ENCODE assay signal across 8 cellular contexts in the genomic region with DNA sequence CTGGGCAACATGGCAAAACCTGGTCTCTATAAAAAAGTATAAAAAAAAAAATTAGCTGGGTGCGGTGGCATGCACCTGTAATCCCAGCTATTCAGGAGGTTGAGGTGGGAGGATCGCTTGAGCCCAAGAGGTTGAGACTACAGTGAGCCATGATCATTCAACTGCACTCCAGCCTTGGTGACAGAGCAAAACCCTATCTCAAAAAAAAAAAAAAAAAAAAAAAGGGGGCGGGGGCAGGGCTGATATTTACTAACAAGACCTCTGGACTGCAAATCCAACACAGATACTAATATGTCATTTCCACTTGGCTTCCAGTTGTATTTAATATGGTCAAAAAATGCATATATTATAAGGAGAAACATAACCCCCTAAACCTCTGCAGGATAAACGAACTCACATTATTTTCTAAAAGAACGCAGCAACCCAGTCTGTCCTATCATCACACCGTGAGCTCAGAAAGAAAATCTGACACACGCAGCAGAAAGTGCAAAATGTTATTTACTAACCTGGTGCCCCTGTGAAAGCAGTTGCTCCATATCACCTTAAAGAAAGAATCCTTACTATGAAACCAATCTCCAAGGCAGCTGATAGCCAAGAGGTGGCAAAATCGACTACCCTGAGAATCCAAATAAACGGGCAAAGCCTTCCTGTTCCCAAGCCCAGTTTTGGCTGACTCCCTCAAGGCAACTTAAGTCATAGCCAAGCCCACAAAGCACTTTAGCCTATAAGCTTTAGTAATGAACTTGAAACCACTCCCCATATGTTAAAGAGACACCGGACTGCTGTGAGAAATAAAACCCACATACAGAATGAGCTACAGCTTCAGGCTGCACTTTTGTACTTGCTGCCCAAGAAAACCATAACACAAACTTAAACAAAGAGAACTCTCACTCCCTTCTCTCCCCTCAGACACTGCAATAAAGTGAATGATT. TPM values are rescaled to one million over a fixed set of nuclear protein-coding genes. Genes with fewer than 3 reads are reported as not detected.
DNase-seq lines count a peak whose midpoint lies in the region; ATAC-seq and TF ChIP-seq lines count a peak whose summit lies in the region.

No MANE protein-coding gene starts in this region.

- H3K4me2 ChIP-seq in SK-N-SH: 0 out of 2 replicates have a peak overlapping the region, but pooled peaks have one; percentile 16

- DNase-seq in GM03348 (ENCODE audit: low spot score): peak; percentile 82
- DNase-seq in HT-29 (ENCODE audit: low spot score): peak; percentile 74
- DNase-seq in SK-N-SH: no peak
- peak; percentile 94 for DNase-seq in fibroblast of villous mesenchyme (ENCODE audit: low read depth)
- DNase-seq in omental fat pad (ENCODE audit: low spot score): no peak
- no peak for DNase-seq in OCI-M2 (lab: John Stamatoyannopoulos, UW; ENCODE audit: unreplicated experiment)

- TF ChIP-seq EP300 in SK-N-SH (IDR thresholded peaks at IDR 0.05; ENCODE audit: borderline replicate concordance in 1 of 2, low read depth in 1 of 2, low read length in 1 of 2): no peak

- no peak overlapping the region for H3K27ac ChIP-seq in SK-N-SH (ENCODE audit: low read depth in 2 of 2, low read length in 1 of 2)

- H4K20me1 ChIP-seq in SK-N-SH (ENCODE audit: insufficient read depth): no peaks in the 10 kb centered on the region

- no peaks in the 10 kb centered on the region for H3K9me3 ChIP-seq in SK-N-SH

- no peaks in the 10 kb centered on the region for H3K9me2 ChIP-seq in SK-N-SH

- 81% methylated on average over 10 of the region's 10 CpGs for WGBS in SK-N-SH (ENCODE audit: low lambda C conversion rate)

- POLR2A ChIA-PET in SK-N-SH (lab: Yijun Ruan, JAX): no interaction called here

- no peaks in the 10 kb centered on the region for H3K79me2 ChIP-seq in SK-N-SH (ENCODE audit: insufficient read depth)

- no peaks in the 10 kb centered on the region for H3K36me3 ChIP-seq in SK-N-SH (replicated peaks in 1 of 2; ENCODE audit: control insufficient read depth in 1 of 2, insufficient read depth in 2 of 2, low read length in 1 of 2)

- no peak for TF ChIP-seq RAD21 in SK-N-SH (IDR thresholded peaks at IDR 0.05; ENCODE audit: low read length)

- ATAC-seq in omental fat pad (ENCODE audit: low FRiP score) (peak; percentile 84), GM19455 (IDR thresholded peaks at IDR 0.05; ENCODE audit: unreplicated experiment) (no peak), HG03571 (IDR thresholded peaks at IDR 0.05; ENCODE audit: unreplicated experiment) (no peak)

- no peak overlapping the region for H3K9ac ChIP-seq in SK-N-SH

- H3K4me3 ChIP-seq in SK-N-SH (ENCODE audit: low read depth in 2 of 2, low read length in 1 of 2): peak overlapping the region in 1 of 2 experiments; percentile 2; a peak in 1 of 4 replicates
- peak overlapping the region; percentile 57 for H3K4me3 ChIP-seq in fibroblast of villous mesenchyme (ENCODE audit: low read depth, low read length)

- H2AFZ ChIP-seq in SK-N-SH (ENCODE audit: low read depth): 0 out of 2 replicates have a peak overlapping the region, but pooled peaks have one; percentile 0

- no peaks in the 10 kb centered on the region for H3K27me3 ChIP-seq in SK-N-SH (ENCODE audit: insufficient read depth)

- H3F3A ChIP-seq in SK-N-SH (replicated peaks; ENCODE audit: insufficient read depth): no peaks in the 10 kb centered on the region

- H3K4me1 ChIP-seq in SK-N-SH (ENCODE audit: control insufficient read depth in 1 of 2, insufficient read depth in 2 of 2, low read depth in 1 of 2, low read length in 1 of 2): peaks cover 0 to 11% of the 10 kb centered on the region in 2 experiments; a peak in 2 of 4 replicates

- TF ChIP-seq CTCF in SK-N-SH (IDR thresholded peaks at IDR 0.05): no peak
- no peak for TF ChIP-seq CTCF in fibroblast of villous mesenchyme (IDR thresholded peaks at IDR 0.05; ENCODE audit: insufficient read depth, low read depth, low read length)
- no peak for TF ChIP-seq CTCF in omental fat pad (IDR thresholded peaks at IDR 0.05)

- CTCF ChIA-PET in SK-N-SH (lab: Yijun Ruan, JAX): interaction anchor here (0.9 to 4.5 kb wide), 22 partner anchors 11 to 895 kb away, joined by 3 to 64 read pairs (median 8); no protein-coding TSS in a partner anchor

TF ChIP-seq in SK-N-SH, 30 proteins besides CTCF, POLR2A, EP300 and RAD21:
- no peak for TF ChIP-seq CHD2 (IDR thresholded peaks at IDR 0.05; ENCODE audit: low read length, partially characterized antibody)
- TF ChIP-seq MEF2A (IDR thresholded peaks at IDR 0.05; ENCODE audit: borderline replicate concordance, low read depth): no peak
- TF ChIP-seq, protein P1, sequence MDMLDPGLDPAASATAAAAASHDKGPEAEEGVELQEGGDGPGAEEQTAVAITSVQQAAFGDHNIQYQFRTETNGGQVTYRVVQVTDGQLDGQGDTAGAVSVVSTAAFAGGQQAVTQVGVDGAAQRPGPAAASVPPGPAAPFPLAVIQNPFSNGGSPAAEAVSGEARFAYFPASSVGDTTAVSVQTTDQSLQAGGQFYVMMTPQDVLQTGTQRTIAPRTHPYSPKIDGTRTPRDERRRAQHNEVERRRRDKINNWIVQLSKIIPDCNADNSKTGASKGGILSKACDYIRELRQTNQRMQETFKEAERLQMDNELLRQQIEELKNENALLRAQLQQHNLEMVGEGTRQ (IDR thresholded peaks at IDR 0.05; ENCODE audit: borderline replicate concordance, low read depth, low read length): no peak
- TF ChIP-seq FOXJ3 (CRISPR knock-in tag; IDR thresholded peaks at IDR 0.05): no peak
- no peak for TF ChIP-seq TAF1 (IDR thresholded peaks at IDR 0.05; ENCODE audit: borderline replicate concordance, low read depth, low read length)
- no peak for TF ChIP-seq SMC3 (IDR thresholded peaks at IDR 0.05; ENCODE audit: low read depth, low read length)
- no peak for TF ChIP-seq FOXM1 (IDR thresholded peaks at IDR 0.05; ENCODE audit: low read depth)
- TF ChIP-seq YY1 (IDR thresholded peaks at IDR 0.05; ENCODE audit: low read depth): no peak
- no peak for TF ChIP-seq MAX (IDR thresholded peaks at IDR 0.05; ENCODE audit: low read depth)
- TF ChIP-seq, protein P2, sequence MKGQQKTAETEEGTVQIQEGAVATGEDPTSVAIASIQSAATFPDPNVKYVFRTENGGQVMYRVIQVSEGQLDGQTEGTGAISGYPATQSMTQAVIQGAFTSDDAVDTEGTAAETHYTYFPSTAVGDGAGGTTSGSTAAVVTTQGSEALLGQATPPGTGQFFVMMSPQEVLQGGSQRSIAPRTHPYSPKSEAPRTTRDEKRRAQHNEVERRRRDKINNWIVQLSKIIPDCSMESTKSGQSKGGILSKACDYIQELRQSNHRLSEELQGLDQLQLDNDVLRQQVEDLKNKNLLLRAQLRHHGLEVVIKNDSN (IDR thresholded peaks at IDR 0.05; ENCODE audit: borderline replicate concordance, low read depth): no peak
- no peak for TF ChIP-seq GATA2 (CRISPR knock-in tag; IDR thresholded peaks at IDR 0.05)
- no peak for TF ChIP-seq NFIC (IDR thresholded peaks at IDR 0.05; ENCODE audit: borderline replicate concordance)
- TF ChIP-seq SIN3A (IDR thresholded peaks at IDR 0.05; ENCODE audit: borderline replicate concordance, low read depth, low read length): no peak
- no peak for TF ChIP-seq TCF12 (IDR thresholded peaks at IDR 0.05)
- TF ChIP-seq EZH2phosphoT487 (IDR thresholded peaks at IDR 0.05; ENCODE audit: borderline replicate concordance, low read depth): no peak
- TF ChIP-seq MXI1 (IDR thresholded peaks at IDR 0.05; ENCODE audit: low read depth, low read length): no peak
- TF ChIP-seq ELF1 (IDR thresholded peaks at IDR 0.05): no peak
- TF ChIP-seq NRF1 (IDR thresholded peaks at IDR 0.05; ENCODE audit: low read depth, low read length): no peak

RNA-seq across cellular contexts. Expression of gene PLD1, which starts 39.3 kb away (rescaled TPM):
- total RNA-seq in HT-29 (2014; rRNA removed; shearing (Covaris generic)): 17.3 and 17.9 TPM in 2 replicates
- polyA plus RNA-seq in SK-N-SH (2012; rRNA removed): 6.2 and 7.9 TPM in 2 replicates
- polyA plus RNA-seq in SK-N-SH (2012; cell fraction: cytosol; rRNA removed): 5.5 and 5.8 TPM in 2 replicates
- 11.4 and 26.4 TPM in 2 replicates for polyA plus RNA-seq in SK-N-SH (2012; cell fraction: nucleus; rRNA removed)
- total RNA-seq in fibroblast of villous mesenchyme (18.0 and 19.4 TPM in 2 replicates), omental fat pad (10 to 100 TPM in 3 of 4 donors, 1 to 10 TPM in 1; 9.7 to 73.3 (median 33.2) TPM)

Comparison
In these comparisons a context has a peak if more than half of its experiments do, and no peak if none do; other contexts are left out.
1. DNase-seq: peak in GM03348 (single experiment), HT-29 (single experiment) and fibroblast of villous mesenchyme (single experiment); none in SK-N-SH (single experiment), omental fat pad (single experiment) and OCI-M2 (single experiment).